Comparison of ENCODE assay signal across 14 cellular contexts in genomic region chr1:100982783-100983182, GRCh38.
"Had no signal": no experiment of that assay in that cellular context is flagged by ENCODE, and none has a peak within 500 bp of the region (broad histone marks: within the 10 kb centered on the region; RNA-seq: fewer than 3 reads in every experiment).

No MANE protein-coding gene starts in this region.

- DNase-seq: activated CD4-positive, alpha-beta T cell treated with anti-CD3 and anti-CD28 coated beads, Interleukin-2, amount 10 ng/mL, durations not matched to agents 7 days and 5 days; activated CD8-positive, alpha-beta memory T cell treated with anti-CD3 and anti-CD28 coated beads for 24 hours; activated naive CD4-positive, alpha-beta T cell treated with anti-CD3 and anti-CD28 coated beads, Interleukin-2, amount 10 ng/mL, durations not matched to agents 7 days and 5 days; dorsolateral prefrontal cortex; endodermal cell; kidney; psoas muscle; stomach; SW 1271; testis had no signal

- H3K4me3 ChIP-seq: ascending aorta, dorsolateral prefrontal cortex, hepatocyte, neural progenitor cell, psoas muscle, stomach, testis had no signal

- H3K4me3 Mint-ChIP-seq: activated CD4-positive, alpha-beta T cell treated with anti-CD3 and anti-CD28 coated beads, Interleukin-2, amount 10 ng/mL, durations not matched to agents 7 days and 5 days; activated naive CD4-positive, alpha-beta T cell treated with anti-CD3 and anti-CD28 coated beads, Interleukin-2, amount 10 ng/mL, durations not matched to agents 7 days and 5 days; endodermal cell; neural progenitor cell had no signal

- H3K27ac Mint-ChIP-seq: activated CD4-positive, alpha-beta T cell treated with anti-CD3 and anti-CD28 coated beads, Interleukin-2, amount 10 ng/mL, durations not matched to agents 7 days and 5 days; activated naive CD4-positive, alpha-beta T cell treated with anti-CD3 and anti-CD28 coated beads, Interleukin-2, amount 10 ng/mL, durations not matched to agents 7 days and 5 days; endodermal cell; neural progenitor cell had no signal

- H3K36me3 ChIP-seq: neural progenitor cell had no signal

- ATAC-seq: psoas muscle, sciatic nerve had no signal

- H3K27me3 ChIP-seq: ascending aorta, dorsolateral prefrontal cortex, hepatocyte, neural progenitor cell, stomach, testis had no signal

- H3K4me1 ChIP-seq: ascending aorta, neural progenitor cell, psoas muscle, testis had no signal

- H3K9me3 Mint-ChIP-seq: endodermal cell, neural progenitor cell had no signal

- H3K27ac ChIP-seq: ascending aorta, dorsolateral prefrontal cortex, hepatocyte, neural progenitor cell, psoas muscle, stomach, testis had no signal

- H3K9me3 ChIP-seq: ascending aorta, psoas muscle, stomach, testis had no signal

- H3K27me3 Mint-ChIP-seq: activated CD4-positive, alpha-beta T cell treated with anti-CD3 and anti-CD28 coated beads, Interleukin-2, amount 10 ng/mL, durations not matched to agents 7 days and 5 days; activated naive CD4-positive, alpha-beta T cell treated with anti-CD3 and anti-CD28 coated beads, Interleukin-2, amount 10 ng/mL, durations not matched to agents 7 days and 5 days had no signal
